Comparison of ENCODE assay signal across 8 cellular contexts in genomic region chr5:1479581-1480188, GRCh38. TPM values are rescaled to one million over a fixed set of nuclear protein-coding genes. Genes with fewer than 3 reads are reported as not detected.
DNase-seq lines count a peak whose midpoint lies in the region; ATAC-seq and TF ChIP-seq lines count a peak whose summit lies in the region.

No MANE protein-coding gene starts in this region.

- no peaks in the 10 kb centered on the region for H3K9me3 Mint-ChIP-seq in stimulated activated naive CD8-positive, alpha-beta T cell treated with anti-CD3 and anti-CD28 coated beads, Interleukin-15, amount 100 ng/mL, for 72 hours

- H3K27me3 Mint-ChIP-seq in stimulated activated naive CD8-positive, alpha-beta T cell treated with anti-CD3 and anti-CD28 coated beads, Interleukin-15, amount 100 ng/mL, for 72 hours, result no peaks in the 10 kb centered on the region

- no peak overlapping the region for H3K27ac ChIP-seq in SK-N-SH (ENCODE audit: low read depth in 2 of 2, low read length in 1 of 2)
- H3K27ac ChIP-seq in breast epithelium, result no peak overlapping the region
- peak overlapping the region; percentile 49 to 89 for H3K27ac ChIP-seq in left lung

- H3K4me3 ChIP-seq in AG04449 (ENCODE audit: low read depth, low read length), result no peak overlapping the region
- no peak overlapping the region; a peak in 1 of 4 replicates for H3K4me3 ChIP-seq in SK-N-SH (ENCODE audit: low read depth in 2 of 2, low read length in 1 of 2)
- H3K4me3 ChIP-seq in breast epithelium, result no peak overlapping the region
- H3K4me3 ChIP-seq in left lung, result peak overlapping the region in 1 of 2 donors; percentile 22

- H3K4me1 Mint-ChIP-seq in stimulated activated naive CD8-positive, alpha-beta T cell treated with anti-CD3 and anti-CD28 coated beads, Interleukin-15, amount 100 ng/mL, for 72 hours, result peaks cover 20% of the 10 kb centered on the region

- POLR2A ChIA-PET in AG04449 (lab: Yijun Ruan, JAX) (no interaction called here), SK-N-SH (lab: Yijun Ruan, JAX) (no interaction called here)

- H3K79me2 ChIP-seq in SK-N-SH (ENCODE audit: insufficient read depth), result no peaks in the 10 kb centered on the region

- H2AFZ ChIP-seq in SK-N-SH (ENCODE audit: low read depth), result no peak overlapping the region

- no peaks in the 10 kb centered on the region for H3F3A ChIP-seq in SK-N-SH (replicated peaks; ENCODE audit: insufficient read depth)

- H3K4me2 ChIP-seq in SK-N-SH, result no peak overlapping the region

- TF ChIP-seq RAD21 in SK-N-SH (IDR thresholded peaks at IDR 0.05; ENCODE audit: low read length), result peak; percentile 39

- H4K20me1 ChIP-seq in SK-N-SH (ENCODE audit: insufficient read depth), result 0 out of 2 replicates have a peak, but pooled peaks cover 4% of the 10 kb centered on the region

- TF ChIP-seq POLR2A in GM18951 (IDR thresholded peaks at IDR 0.05; ENCODE audit: extremely low read depth, insufficient read depth, insufficient read length) (peak; percentile 13), breast epithelium (IDR thresholded peaks at IDR 0.05) (no peak)

- DNase-seq in AG04449 (ENCODE audit: low read depth, low spot score) (peak; percentile 10), SK-N-SH (peak; percentile 87), breast epithelium (ENCODE audit: low spot score in 2 of 2) (no peak), left lung (peak; percentile 57 to 85), COR-L47 (lab: John Stamatoyannopoulos, UW) (no peak)
- peak; percentile 41 for DNase-seq in stimulated activated naive CD8-positive, alpha-beta T cell treated with anti-CD3 and anti-CD28 coated beads, Interleukin-15, amount 100 ng/mL, for 72 hours

- no peak for TF ChIP-seq EP300 in SK-N-SH (IDR thresholded peaks at IDR 0.05; ENCODE audit: borderline replicate concordance in 1 of 2, low read depth in 1 of 2, low read length in 1 of 2)

- no peaks in the 10 kb centered on the region for H3K4me1 ChIP-seq in SK-N-SH (ENCODE audit: control insufficient read depth in 1 of 2, insufficient read depth in 2 of 2, low read depth in 1 of 2, low read length in 1 of 2)
- no peaks in the 10 kb centered on the region for H3K4me1 ChIP-seq in breast epithelium
- H3K4me1 ChIP-seq in left lung, result peaks cover 0 to 70% of the 10 kb centered on the region in 2 donors

- H3K36me3 ChIP-seq in SK-N-SH (replicated peaks in 1 of 2; ENCODE audit: control insufficient read depth in 1 of 2, insufficient read depth in 2 of 2, low read length in 1 of 2), result peaks cover 3 to 45% of the 10 kb centered on the region in 2 experiments
- H3K36me3 ChIP-seq in breast epithelium, result no peaks in the 10 kb centered on the region
- H3K36me3 ChIP-seq in left lung, result peaks cover 0 to 82% of the 10 kb centered on the region in 2 donors

- peak; percentile 58 for TF ChIP-seq CTCF in AG04449 (IDR thresholded peaks at IDR 0.05; ENCODE audit: insufficient read depth, low read length, missing control alignments)
- peak; percentile 71 for TF ChIP-seq CTCF in SK-N-SH (IDR thresholded peaks at IDR 0.05)
- peak in 2 of 3 donors; percentile 20 to 41 for TF ChIP-seq CTCF in breast epithelium (IDR thresholded peaks at IDR 0.05)
- peak; percentile 54 to 62 for TF ChIP-seq CTCF in left lung (IDR thresholded peaks at IDR 0.05)

- CTCF ChIA-PET in AG04449 (lab: Yijun Ruan, JAX) (interaction anchor here (0.9 to 2.1 kb wide), 11 partner anchors 10 to 546 kb away, joined by 3 to 12 read pairs (median 4); no protein-coding TSS in a partner anchor), SK-N-SH (lab: Yijun Ruan, JAX) (interaction anchor here (0.6 to 4.8 kb wide), 15 partner anchors 9 to 173 kb away, joined by 3 to 32 read pairs (median 4); no protein-coding TSS in a partner anchor)

- H3K9ac ChIP-seq in SK-N-SH, result no peak overlapping the region

- intact Hi-C loops in breast epithelium (cut with DNase I; ENCODE audit: low total_unique reads) (no loop called here), left lung (cut with DNase I) (no loop called here)

- no peak overlapping the region for H3K27ac Mint-ChIP-seq in stimulated activated naive CD8-positive, alpha-beta T cell treated with anti-CD3 and anti-CD28 coated beads, Interleukin-15, amount 100 ng/mL, for 72 hours

- H3K9me3 ChIP-seq in SK-N-SH (no peaks in the 10 kb centered on the region), breast epithelium (no peaks in the 10 kb centered on the region), left lung (no peaks in the 10 kb centered on the region)

- H3K27me3 ChIP-seq in SK-N-SH (ENCODE audit: insufficient read depth), result no peaks in the 10 kb centered on the region
- H3K27me3 ChIP-seq in breast epithelium, result no peaks in the 10 kb centered on the region
- H3K27me3 ChIP-seq in left lung, result no peaks in the 10 kb centered on the region

- ATAC-seq in left lung, result peak; percentile 37
- ATAC-seq in stimulated activated naive CD8-positive, alpha-beta T cell treated with anti-CD3 and anti-CD28 coated beads, Interleukin-15, amount 100 ng/mL, for 72 hours, result peak; percentile 42
- ATAC-seq in HG03354 (IDR thresholded peaks at IDR 0.05; ENCODE audit: poor library complexity, severe bottlenecking, unreplicated experiment), result no peak

- H3K9me2 ChIP-seq in SK-N-SH, result no peaks in the 10 kb centered on the region

- H3K4me3 Mint-ChIP-seq in stimulated activated naive CD8-positive, alpha-beta T cell treated with anti-CD3 and anti-CD28 coated beads, Interleukin-15, amount 100 ng/mL, for 72 hours, result no peak overlapping the region

- WGBS in SK-N-SH (ENCODE audit: low lambda C conversion rate), result 77% methylated on average over 17 of the region's 21 CpGs

- in situ Hi-C loops in GM18951 (cut with MboI; ENCODE audit: low sequenced_read_pairs, unreplicated experiment), result no loop called here

TF ChIP-seq in SK-N-SH, 30 proteins besides CTCF, POLR2A, EP300 and RAD21:
- TF ChIP-seq PBX3 (IDR thresholded peaks at IDR 0.05), result no peak
- no peak for TF ChIP-seq USF1 (IDR thresholded peaks at IDR 0.05; ENCODE audit: borderline replicate concordance, low read depth)
- TF ChIP-seq SMC3 (IDR thresholded peaks at IDR 0.05; ENCODE audit: low read depth, low read length), result 0 out of 2 replicates have a peak, but pooled peaks have one; percentile 33
- TF ChIP-seq REST (IDR thresholded peaks at IDR 0.05; ENCODE audit: low read depth, low read length), result no peak

RNA-seq across cellular contexts. Expression of gene SLC6A3, which starts 34.4 kb away (rescaled TPM):
- polyA plus RNA-seq in SK-N-SH (2012; rRNA removed), result not detected in 2 replicates
- polyA plus RNA-seq in SK-N-SH (2012; cell fraction: cytosol; rRNA removed), result not detected in 2 replicates
- not detected in 2 replicates for polyA plus RNA-seq in SK-N-SH (2012; cell fraction: nucleus; rRNA removed)
- total RNA-seq in breast epithelium (under 1 TPM; under 0.01 to 0.32 (median 0.15) TPM), left lung (1 to 10 TPM in 1 of 2 donors, under 1 TPM in 1; 0.10 to 4.3 TPM)

RNA-seq across cellular contexts. Expression of gene LPCAT1, which starts 44.1 kb away (rescaled TPM):
- 32.5 and 42.3 TPM in 2 replicates for polyA plus RNA-seq in SK-N-SH (2012; rRNA removed)
- polyA plus RNA-seq in SK-N-SH (2012; cell fraction: cytosol; rRNA removed), result 30.1 and 38.3 TPM in 2 replicates
- 54.3 and 65.1 TPM in 2 replicates for polyA plus RNA-seq in SK-N-SH (2012; cell fraction: nucleus; rRNA removed)
- total RNA-seq in breast epithelium, result 10 to 100 TPM; 19.4 to 39.3 (median 21.4) TPM
- total RNA-seq in left lung, result 100 to 1,000 TPM; 458 to 751 TPM

Comparison
In these comparisons a context has a peak if more than half of its experiments do, and no peak if none do; other contexts are left out.
1. DNase-seq: peak in AG04449 (single experiment), SK-N-SH (single experiment), left lung (2 of 2) and stimulated activated naive CD8-positive, alpha-beta T cell treated with anti-CD3 and anti-CD28 coated beads, Interleukin-15, amount 100 ng/mL, for 72 hours (2 of 2); none in breast epithelium (0 of 2) and COR-L47 (single experiment).
2. H3K27ac ChIP-seq: peak in left lung (2 of 2); none in SK-N-SH (0 of 2) and breast epithelium (0 of 2).
3. RNA of gene LPCAT1, which starts 44.1 kb away (total RNA-seq): 458 to 751 TPM in left lung; 19.4 to 39.3 TPM in breast epithelium; every median in the first group is over 10 times any median in the second.
4. Peak in every context shown above with its lines, with median percentiles within 50 percentile points of each other: CTCF ChIP-seq.